Comparison of ENCODE assay signal across 1 cellular context in genomic region chr7:100483101-100483727, GRCh38.
TF ChIP-seq lines count a peak whose summit lies in the region.

No MANE protein-coding gene starts in this region.

TF ChIP-seq in HEK293, 187 proteins besides CTCF, POLR2A, EP300 and RAD21 (continued from another document and continues in another):
- TF ChIP-seq ZNF280D (tag by site-specific recombination; IDR thresholded peaks at IDR 0.05), result no peak
- peak; percentile 94 for TF ChIP-seq ZBTB8A (tag by site-specific recombination; IDR thresholded peaks at IDR 0.05)
- TF ChIP-seq ZNF776 (tag by site-specific recombination; IDR thresholded peaks at IDR 0.05; ENCODE audit: borderline replicate concordance), result no peak
- TF ChIP-seq ZNF518A (tag by site-specific recombination; conservative IDR thresholded peaks at IDR 0.05; ENCODE audit: low read depth), result no peak
- TF ChIP-seq ZNF658 (tag by site-specific recombination; IDR thresholded peaks at IDR 0.05), result no peak
- TF ChIP-seq ZNF473 (tag by site-specific recombination; IDR thresholded peaks at IDR 0.05), result no peak
- TF ChIP-seq RBAK (tag by site-specific recombination; IDR thresholded peaks at IDR 0.05), result no peak
- no peak for TF ChIP-seq ZSCAN18 (tag by site-specific recombination; IDR thresholded peaks at IDR 0.05)
- no peak for TF ChIP-seq GFI1B (tag by site-specific recombination; IDR thresholded peaks at IDR 0.05)
- no peak for TF ChIP-seq ZNF600 (tag by site-specific recombination; IDR thresholded peaks at IDR 0.05)
- TF ChIP-seq ZNF211 (tag by site-specific recombination; IDR thresholded peaks at IDR 0.05; ENCODE audit: low read depth), result no peak
- TF ChIP-seq ZNF335 (tag by site-specific recombination; conservative IDR thresholded peaks at IDR 0.05), result peak; percentile 40
- no peak for TF ChIP-seq ZNF549 (tag by site-specific recombination; IDR thresholded peaks at IDR 0.05)
- no peak for TF ChIP-seq ZNF791 (tag by site-specific recombination; IDR thresholded peaks at IDR 0.05)
- TF ChIP-seq ZNF426 (tag by site-specific recombination; IDR thresholded peaks at IDR 0.05), result no peak
- peak; percentile 48; the same call in 1 of the 2 replicates for TF ChIP-seq ZIC2 (tag by site-specific recombination; IDR thresholded peaks at IDR 0.05)
- TF ChIP-seq ZNF704 (tag by site-specific recombination; IDR thresholded peaks at IDR 0.05), result no peak
- TF ChIP-seq TRIM28 (IDR thresholded peaks at IDR 0.05; ENCODE audit: borderline replicate concordance, low read length), result no peak
- TF ChIP-seq REPIN1 (tag by site-specific recombination; IDR thresholded peaks at IDR 0.05; ENCODE audit: low read depth), result no peak
- no peak; the same call in 1 of the 2 replicates for TF ChIP-seq YY1 (tag by site-specific recombination; IDR thresholded peaks at IDR 0.05)
- no peak for TF ChIP-seq ZNF239 (tag by site-specific recombination; IDR thresholded peaks at IDR 0.05)
- no peak for TF ChIP-seq ZNF184 (tag by site-specific recombination; IDR thresholded peaks at IDR 0.05)
- no peak for TF ChIP-seq BCL6B (tag by site-specific recombination; IDR thresholded peaks at IDR 0.05)
- peak; percentile 69; the same call in 1 of the 2 replicates for TF ChIP-seq ZNF561 (tag by site-specific recombination; IDR thresholded peaks at IDR 0.05; ENCODE audit: borderline replicate concordance)
- TF ChIP-seq ZBTB21 (tag by site-specific recombination; IDR thresholded peaks at IDR 0.05), result no peak
- TF ChIP-seq ZNF112 (tag by site-specific recombination; IDR thresholded peaks at IDR 0.05), result no peak
- TF ChIP-seq ZNF510 (tag by site-specific recombination; IDR thresholded peaks at IDR 0.05; ENCODE audit: insufficient replicate concordance), result no peak
- no peak for TF ChIP-seq REST (tag by site-specific recombination; IDR thresholded peaks at IDR 0.05)
- no peak for TF ChIP-seq ZNF146 (tag by site-specific recombination; IDR thresholded peaks at IDR 0.05)
- TF ChIP-seq ZNF596 (tag by site-specific recombination; IDR thresholded peaks at IDR 0.05), result no peak
- TF ChIP-seq ZNF843 (tag by site-specific recombination; IDR thresholded peaks at IDR 0.05), result no peak
- TF ChIP-seq ZNF148 (tag by site-specific recombination; IDR thresholded peaks at IDR 0.05; ENCODE audit: borderline replicate concordance), result no peak
- 0 out of 2 replicates have a peak, but pooled peaks have one; percentile 25 for TF ChIP-seq ZNF2 (tag by site-specific recombination; IDR thresholded peaks at IDR 0.05)
- TF ChIP-seq ZNF692 (tag by site-specific recombination; IDR thresholded peaks at IDR 0.05), result 0 out of 2 replicates have a peak, but pooled peaks have one; percentile 32
- TF ChIP-seq HIC1 (tag by site-specific recombination; IDR thresholded peaks at IDR 0.05), result peak; percentile 72
- no peak for TF ChIP-seq ZNF248 (tag by site-specific recombination; IDR thresholded peaks at IDR 0.05)
- no peak for TF ChIP-seq MYNN (tag by site-specific recombination; IDR thresholded peaks at IDR 0.05; ENCODE audit: borderline replicate concordance)
